Comparison of ENCODE assay signal across 8 cellular contexts in the genomic region with DNA sequence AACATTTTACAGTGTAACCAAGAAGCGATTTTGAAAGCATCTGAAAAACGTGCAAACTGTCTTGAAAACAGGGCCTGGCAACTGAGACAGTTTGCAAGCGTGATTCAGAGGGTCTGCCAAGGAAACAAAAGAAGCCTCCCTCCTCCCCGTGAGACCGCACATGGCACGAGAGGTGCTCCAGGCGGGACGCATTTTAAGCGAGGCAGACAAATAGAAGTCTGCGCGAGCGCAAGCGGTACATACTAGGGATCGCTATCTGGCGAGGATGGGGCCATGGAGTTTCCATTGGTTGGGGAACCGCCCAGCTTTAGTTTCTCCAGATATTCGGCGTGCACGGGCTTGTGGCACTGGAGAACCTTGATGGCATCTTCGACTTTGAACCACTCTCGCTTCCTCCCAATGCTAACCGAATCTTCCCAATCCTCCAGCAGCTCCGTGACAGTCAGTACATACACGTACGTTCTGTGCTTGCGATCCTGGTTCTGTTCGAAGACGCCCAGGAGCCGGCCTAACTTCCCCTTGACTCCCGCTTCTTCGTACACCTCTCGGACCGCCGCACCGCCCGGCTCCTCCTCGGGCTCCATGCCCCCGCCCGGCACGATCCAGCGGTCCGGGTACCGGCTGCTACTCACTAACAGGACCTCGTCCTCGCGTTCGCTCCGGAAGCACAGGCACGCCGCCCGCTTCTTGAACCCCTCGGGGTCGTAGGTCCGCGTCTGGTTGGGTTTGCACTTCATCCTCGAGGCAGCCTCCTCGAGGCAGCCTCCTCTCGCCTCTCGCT. TPM values are rescaled to one million over a fixed set of nuclear protein-coding genes. Genes with fewer than 3 reads are reported as not detected.
DNase-seq lines count a peak whose midpoint lies in the region; ATAC-seq, FAIRE-seq and TF ChIP-seq lines count a peak whose summit lies in the region.
"Not testable (repeated sequence)": the region's sequence is repeated elsewhere in the genome, so short reads cannot be mapped to it uniquely, and the experiment has no call there.

No MANE protein-coding gene starts in this region.

- in situ Hi-C loops in transverse colon (cut with MboI; ENCODE audit: low pct_ligation_motif_present in 1 of 4, low pct_unique_long_range_greater_than_20kb in 1 of 4, low sequenced_read_pairs in 3 of 4), result not testable (repeated sequence)

- H4K8ac ChIP-seq in H1 (ENCODE audit: extremely low read depth, insufficient read depth, low read length), result not testable (repeated sequence)

- H3K79me1 ChIP-seq in H1 (ENCODE audit: low read depth, low read length), result not testable (repeated sequence)

- H4K5ac ChIP-seq in H1 (ENCODE audit: insufficient read length, low read depth, low read length), result not testable (repeated sequence)

- H3K56ac ChIP-seq in H1 (replicated peaks; ENCODE audit: insufficient read length, low read depth, low read length), result not testable (repeated sequence)

- H2AFZ ChIP-seq in H1 (ENCODE audit: low read length), result not testable (repeated sequence)

- not testable (repeated sequence) for H3K36me3 ChIP-seq in Peyer's patch; H1 (ENCODE audit: control insufficient read depth in 2 of 4, insufficient read depth in 4 of 4, low read length in 3 of 4); pancreas; transverse colon

- H3K23ac ChIP-seq in H1 (ENCODE audit: insufficient read length), result not testable (repeated sequence)

- H3K4me3 ChIP-seq in Peyer's patch, result peak overlapping the region; percentile 25 to 58 (median 46)
- peak overlapping the region; percentile 53 to 72 (median 63) for H3K4me3 ChIP-seq in H1 (ENCODE audit: extremely low read depth in 1 of 4, insufficient read depth in 2 of 4, low read depth in 3 of 4, low read length in 4 of 4)
- H3K4me3 ChIP-seq in pancreas, result peak overlapping the region; percentile 14 to 53 (median 28)
- H3K4me3 ChIP-seq in transverse colon, result peak overlapping the region in 3 of 4 donors; percentile 40 to 61 (median 43)

- not testable (repeated sequence) for H2BK20ac ChIP-seq in H1 (ENCODE audit: low read length)

- H3K27ac Mint-ChIP-seq in activated T-helper 2 cell treated with anti-CD3 and anti-CD28 coated beads, Interferon-gamma antibody, Interleukin-2, Interleukin-4, amounts not matched to agents 10 μg/mL and 5 μg/mL and 100 μg/mL, durations not matched to agents 14 hours and 24 hours and 36 hours, result peak overlapping the region; percentile 82

- not testable (repeated sequence) for TF ChIP-seq POLR2A in Peyer's patch (IDR thresholded peaks at IDR 0.05); H1 (IDR thresholded peaks at IDR 0.05; ENCODE audit: control extremely low read depth in 1 of 2, low read depth in 2 of 2, low read length in 2 of 2); transverse colon (IDR thresholded peaks at IDR 0.05)

- H3K9me3 ChIP-seq in Peyer's patch; H1 (ENCODE audit: insufficient read depth in 2 of 2, low read depth in 1 of 2, low read length in 1 of 2); pancreas; transverse colon: not testable (repeated sequence)

- H3K4me2 ChIP-seq in H1 (ENCODE audit: insufficient read depth in 1 of 2, low read depth in 2 of 2, low read length in 2 of 2), result peak overlapping the region; percentile 65 to 89

- H3K4me1 Mint-ChIP-seq in activated T-helper 2 cell treated with anti-CD3 and anti-CD28 coated beads, Interferon-gamma antibody, Interleukin-2, Interleukin-4, amounts not matched to agents 10 μg/mL and 5 μg/mL and 100 μg/mL, durations not matched to agents 14 hours and 24 hours and 36 hours (ENCODE audit: low read depth), result peaks cover 12% of the 10 kb centered on the region

- TF ChIP-seq RAD21 in H1 (IDR thresholded peaks at IDR 0.05 in 1 of 2, conservative IDR thresholded peaks at IDR 0.05 in 1 of 2; ENCODE audit: low read depth in 2 of 2, low read length in 2 of 2), result not testable (repeated sequence)

- H3K79me2 ChIP-seq in H1 (ENCODE audit: control insufficient read depth in 1 of 2, insufficient read depth in 2 of 2, low read length in 2 of 2), result peaks cover 0 to 38% of the 10 kb centered on the region in 2 experiments; a peak in 3 of 4 replicates

- peak; percentile 21 for ATAC-seq in HG02642 (IDR thresholded peaks at IDR 0.05; ENCODE audit: poor library complexity, unreplicated experiment)
- peak; percentile 54 to 75 (median 68) for ATAC-seq in pancreas

- H3K27me3 ChIP-seq in Peyer's patch; H1 (replicated peaks in 1 of 4; ENCODE audit: control insufficient read depth in 3 of 4, extremely low read depth in 1 of 4, insufficient read depth in 3 of 4, low read length in 3 of 4): not testable (repeated sequence)
- H3K27me3 ChIP-seq in pancreas (peaks cover 0 to 19% (median 4%) of the 10 kb centered on the region in 4 donors), transverse colon (peaks cover 13% of the 10 kb centered on the region)

- TF ChIP-seq EP300 in H1 (IDR thresholded peaks at IDR 0.05; ENCODE audit: borderline replicate concordance in 1 of 2, low read depth in 2 of 2, low read length in 2 of 2); transverse colon (IDR thresholded peaks at IDR 0.05; ENCODE audit: low read depth): not testable (repeated sequence)

- H3K36me3 Mint-ChIP-seq in activated T-helper 2 cell treated with anti-CD3 and anti-CD28 coated beads, Interferon-gamma antibody, Interleukin-2, Interleukin-4, amounts not matched to agents 10 μg/mL and 5 μg/mL and 100 μg/mL, durations not matched to agents 14 hours and 24 hours and 36 hours (ENCODE audit: low read depth), result not testable (repeated sequence)

- not testable (repeated sequence) for H3K9me3 Mint-ChIP-seq in activated T-helper 2 cell treated with anti-CD3 and anti-CD28 coated beads, Interferon-gamma antibody, Interleukin-2, Interleukin-4, amounts not matched to agents 10 μg/mL and 5 μg/mL and 100 μg/mL, durations not matched to agents 14 hours and 24 hours and 36 hours

- peak; percentile 27 for DNase-seq in EH (ENCODE audit: low read depth)
- not testable (repeated sequence) for DNase-seq in Peyer's patch; activated T-helper 2 cell treated with anti-CD3 and anti-CD28 coated beads, Interferon-gamma antibody, Interleukin-2, Interleukin-4, amounts not matched to agents 10 μg/mL and 5 μg/mL and 100 μg/mL, durations not matched to agents 14 hours and 24 hours and 36 hours (ENCODE audit: low spot score); pancreas; transverse colon
- DNase-seq in H1 (ENCODE audit: low read depth in 1 of 2, low spot score in 2 of 2), result peak in 1 of 2 experiments; percentile 46
- peak; percentile 10 for DNase-seq in iPS-NIHi7 (ENCODE audit: extremely low spot score)

- 1% methylated on average over 15 of the region's 59 CpGs; no CpG with 5 or more reads in 1 of the 2 experiments for WGBS in H1 (ENCODE audit: extremely low coverage in 1 of 2, insufficient coverage in 1 of 2, insufficient read length in 1 of 2, insufficient replicate concordance in 2 of 2, low coverage in 1 of 2, low lambda C conversion rate in 2 of 2, missing lambda C conversion rate in 1 of 2), 2 experiments
- 1 to 31% methylated on average over 45 to 51 of the region's 59 CpGs for WGBS in pancreas, 2 donors
- 52% methylated on average over 35 of the region's 59 CpGs; no CpG with 5 or more reads in 1 of the 2 donors for WGBS in transverse colon (ENCODE audit: low coverage in 1 of 2), 2 donors

- not testable (repeated sequence) for H4K91ac ChIP-seq in H1 (replicated peaks; ENCODE audit: insufficient read length, low read length)

- H3K4ac ChIP-seq in H1 (replicated peaks; ENCODE audit: insufficient read length, low read depth, low read length), result not testable (repeated sequence)

- peak overlapping the region; percentile 84 for H3K4me3 Mint-ChIP-seq in activated T-helper 2 cell treated with anti-CD3 and anti-CD28 coated beads, Interferon-gamma antibody, Interleukin-2, Interleukin-4, amounts not matched to agents 10 μg/mL and 5 μg/mL and 100 μg/mL, durations not matched to agents 14 hours and 24 hours and 36 hours (ENCODE audit: low read depth)

- not testable (repeated sequence) for H2BK15ac ChIP-seq in H1 (ENCODE audit: low read length)

- peak; percentile 78 for FAIRE-seq in H1 (lab: Jason Lieb, UNC)
- FAIRE-seq in pancreas (lab: Jason Lieb, UNC), result not testable (repeated sequence)

- not testable (repeated sequence) for TF ChIP-seq CTCF in Peyer's patch (IDR thresholded peaks at IDR 0.05); H1 (IDR thresholded peaks at IDR 0.05; ENCODE audit: control extremely low read depth in 1 of 3, insufficient read depth in 1 of 3, low read depth in 1 of 3, low read length in 3 of 3); pancreas (IDR thresholded peaks at IDR 0.05); transverse colon (IDR thresholded peaks at IDR 0.05)

- not testable (repeated sequence) for H2AK5ac ChIP-seq in H1 (ENCODE audit: low read depth, low read length)

- intact Hi-C loops in activated T-helper 2 cell treated with anti-CD3 and anti-CD28 coated beads, Interferon-gamma antibody, Interleukin-2, Interleukin-4, amounts not matched to agents 10 μg/mL and 5 μg/mL and 100 μg/mL, durations not matched to agents 14 hours and 24 hours and 36 hours (cut with micrococcal nuclease); pancreas (cut with DNase I); transverse colon (cut with DNase I; ENCODE audit: low total_unique reads): not testable (repeated sequence)

- H2BK120ac ChIP-seq in H1 (replicated peaks; ENCODE audit: low read depth, low read length), result not testable (repeated sequence)

- not testable (repeated sequence) for H3K14ac ChIP-seq in H1 (ENCODE audit: insufficient read length)

- not testable (repeated sequence) for H3K23me2 ChIP-seq in H1 (ENCODE audit: low read depth, low read length)

- peak overlapping the region; percentile 20 to 61 (median 46); a peak in 4 of 7 replicates for H3K9ac ChIP-seq in H1 (replicated peaks in 1 of 4; ENCODE audit: extremely low read depth in 1 of 4, low read depth in 3 of 4, low read length in 3 of 4)

- not testable (repeated sequence) for H2BK12ac ChIP-seq in H1 (ENCODE audit: low read depth, low read length)

- not testable (repeated sequence) for H3K18ac ChIP-seq in H1 (ENCODE audit: extremely low read depth, low read length)

- H3K27me3 Mint-ChIP-seq in activated T-helper 2 cell treated with anti-CD3 and anti-CD28 coated beads, Interferon-gamma antibody, Interleukin-2, Interleukin-4, amounts not matched to agents 10 μg/mL and 5 μg/mL and 100 μg/mL, durations not matched to agents 14 hours and 24 hours and 36 hours (ENCODE audit: low read depth), result not testable (repeated sequence)

- H4K20me1 ChIP-seq in H1 (replicated peaks in 1 of 2; ENCODE audit: control insufficient read depth in 1 of 2, insufficient read depth in 2 of 2, low read length in 2 of 2), result not testable (repeated sequence)

- H2BK5ac ChIP-seq in H1 (ENCODE audit: low read depth, low read length), result not testable (repeated sequence)

- POLR2A ChIA-PET in H1 (lab: Charles Lee; ENCODE audit: partially characterized antibody), result not testable (repeated sequence)

- CTCF ChIA-PET in H1 (lab: Charles Lee; ENCODE audit: partially characterized antibody), result not testable (repeated sequence)

- not testable (repeated sequence) for H3K27ac ChIP-seq in Peyer's patch; H1 (ENCODE audit: low read depth, low read length); pancreas
- peak overlapping the region in 3 of 4 donors; percentile 30 to 46 (median 45) for H3K27ac ChIP-seq in transverse colon

- not testable (repeated sequence) for H3K4me1 ChIP-seq in Peyer's patch; H1 (replicated peaks in 1 of 4; ENCODE audit: control insufficient read depth in 3 of 4, insufficient read depth in 4 of 4, low read length in 3 of 4); pancreas; transverse colon

RNA-seq across cellular contexts. Expression of a gene that starts 0.5 kb away (rescaled TPM):
- total RNA-seq in Peyer's patch (under 1 TPM in 1 of 4 donors, not detected in 3; 0.35 TPM), pancreas (1 to 10 TPM; 1.1 to 4.6 (median 2.2) TPM), transverse colon (1 to 10 TPM in 1 of 4 donors, under 1 TPM in 2, not detected in 1; 0.68 to 1.4 (median 0.80) TPM)
- 5.8 and 6.1 TPM in 2 replicates for total RNA-seq in activated T-helper 2 cell treated with anti-CD3 and anti-CD28 coated beads, Interferon-gamma antibody, Interleukin-2, Interleukin-4, amounts not matched to agents 10 μg/mL and 5 μg/mL and 100 μg/mL, durations not matched to agents 14 hours and 24 hours and 36 hours
- 37.6 and 39.3 TPM in 2 replicates for total RNA-seq in H1 (2021; fragmentation: NEBNext Ultra II Directional; extraction: Animal tissue kit (Norgen Biotek cat#: 25700))
- polyA plus RNA-seq in H1 (2011; rRNA removed) (20.5 and 31.3 TPM in 2 replicates), pancreas (1 to 10 TPM; 1.4 to 2.0 TPM)
- polyA plus RNA-seq in H1 (2011; cell fraction: cytosol; rRNA removed), result 29.5 TPM
- 11.7 TPM for polyA plus RNA-seq in H1 (2011; cell fraction: nucleus; rRNA removed)
- 21.3 to 29.4 TPM (median 23.0 TPM) in 4 replicates for polyA plus RNA-seq in H1 (2012, experiment 1 of 2)
- polyA plus RNA-seq in H1 (2012, experiment 2 of 2), result 7.2 TPM
- polyA plus RNA-seq in H1 (2013, experiment 1 of 2), result 22.2 TPM
- polyA plus RNA-seq in H1 (2013, experiment 2 of 2), result 23.0 TPM
- polyA minus RNA-seq in H1 (2011; rRNA and poly(A)+ RNA removed), result 22.3 and 25.6 TPM in 2 replicates
- polyA minus RNA-seq in H1 (2011; cell fraction: cytosol; rRNA and poly(A)+ RNA removed), result 10.5 TPM
- polyA minus RNA-seq in H1 (2011; cell fraction: nucleus; rRNA and poly(A)+ RNA removed), result 12.6 TPM
